8 cellular contexts compared by ENCODE assay signal in the genomic region with DNA sequence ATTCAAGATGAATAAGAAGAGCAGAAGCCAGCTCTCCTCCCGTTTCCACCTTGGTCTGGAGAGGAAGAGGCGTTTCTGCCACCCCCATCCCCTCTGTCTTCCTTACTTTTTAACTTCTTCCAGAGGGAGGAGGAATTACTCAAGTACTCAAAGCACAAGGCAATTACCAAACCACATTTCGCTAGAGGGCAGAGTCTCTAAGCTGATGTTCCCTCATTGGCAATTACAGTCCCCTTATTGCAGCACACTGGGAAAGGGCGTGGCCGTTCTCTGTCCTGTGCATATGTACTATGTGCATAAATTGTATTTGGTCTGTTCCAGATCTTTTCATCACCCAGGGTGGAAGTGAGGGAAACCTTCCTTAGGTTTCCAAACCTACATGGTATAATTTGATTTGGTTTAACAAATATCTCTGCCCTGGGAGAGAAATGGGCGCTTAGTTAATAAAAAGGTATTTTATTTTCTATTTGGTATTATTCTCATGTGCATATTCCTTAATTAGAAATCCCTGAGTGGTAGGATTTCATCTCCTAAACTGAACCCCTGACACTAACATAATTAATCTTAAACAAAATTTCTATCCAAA. TPM values are rescaled to one million over a fixed set of nuclear protein-coding genes. Genes with fewer than 3 reads are reported as not detected.
DNase-seq lines count a peak whose midpoint lies in the region; ATAC-seq, FAIRE-seq and TF ChIP-seq lines count a peak whose summit lies in the region.

No MANE protein-coding gene starts in this region.

- WGBS in pancreas, 2 donors: 24 to 34% methylated on average over 6 of the region's 6 CpGs

- peaks cover 0 to 7% (median 0%) of the 10 kb centered on the region in 4 donors for H3K27me3 ChIP-seq in pancreas

- H3K36me3 Mint-ChIP-seq in HFFc6 (ENCODE audit: low read depth): peaks cover 5% of the 10 kb centered on the region; the same call in 1 of the 2 replicates
- H3K36me3 Mint-ChIP-seq in stimulated activated effector memory CD8-positive, alpha-beta T cell treated with anti-CD3 and anti-CD28 coated beads, Interleukin-12 subunit alpha, Interleukin-12 subunit beta, amount 100 ng/mL, for 72 hours: no peaks in the 10 kb centered on the region

- peaks cover 51% of the 10 kb centered on the region for H3K4me1 Mint-ChIP-seq in HFFc6 (ENCODE audit: low read depth)
- H3K4me1 Mint-ChIP-seq in stimulated activated effector memory CD8-positive, alpha-beta T cell treated with anti-CD3 and anti-CD28 coated beads, Interleukin-12 subunit alpha, Interleukin-12 subunit beta, amount 100 ng/mL, for 72 hours: no peaks in the 10 kb centered on the region

- ATAC-seq in pancreas: peak; percentile 76 to 96 (median 88)
- no peak for ATAC-seq in stimulated activated effector memory CD8-positive, alpha-beta T cell treated with anti-CD3 and anti-CD28 coated beads, Interleukin-12 subunit alpha, Interleukin-12 subunit beta, amount 100 ng/mL, for 72 hours
- ATAC-seq in HG03520 (IDR thresholded peaks at IDR 0.05; ENCODE audit: unreplicated experiment): no peak

- intact Hi-C loops in pancreas (cut with DNase I): no loop called here

- H3K9me3 Mint-ChIP-seq in HFFc6: no peaks in the 10 kb centered on the region
- H3K9me3 Mint-ChIP-seq in stimulated activated effector memory CD8-positive, alpha-beta T cell treated with anti-CD3 and anti-CD28 coated beads, Interleukin-12 subunit alpha, Interleukin-12 subunit beta, amount 100 ng/mL, for 72 hours: no peaks in the 10 kb centered on the region

- no peak for FAIRE-seq in pancreas (lab: Jason Lieb, UNC)

- peak; percentile 73 for TF ChIP-seq CTCF in HFFc6 (IDR thresholded peaks at IDR 0.05)
- TF ChIP-seq CTCF in pancreas (IDR thresholded peaks at IDR 0.05): peak in 2 of 4 donors; percentile 15 to 39

- H3K36me3 ChIP-seq in pancreas: no peaks in the 10 kb centered on the region

- H3K4me3 ChIP-seq in pancreas: no peak overlapping the region

- H3K27ac ChIP-seq in pancreas: no peak overlapping the region

- peak; percentile 77 for DNase-seq in AG08395 (ENCODE audit: low spot score)
- peak; percentile 64 for DNase-seq in HFFc6
- peak; percentile 87 for DNase-seq in RPMI7951 (ENCODE audit: low read depth)
- peak; percentile 80 for DNase-seq in fibroblast of gingiva (ENCODE audit: low read depth)
- peak in 2 of 6 donors; percentile 18 to 55 for DNase-seq in pancreas
- DNase-seq in stimulated activated effector memory CD8-positive, alpha-beta T cell treated with anti-CD3 and anti-CD28 coated beads, Interleukin-12 subunit alpha, Interleukin-12 subunit beta, amount 100 ng/mL, for 72 hours (ENCODE audit: low spot score in 2 of 2): no peak
- no peak for DNase-seq in activated naive CD4-positive, alpha-beta T cell treated with anti-CD3 and anti-CD28 coated beads, Interleukin-2, amount 50 U/mL, for 16 hours

- H3K27ac Mint-ChIP-seq in HFFc6: peak overlapping the region; percentile 19; the same call in 1 of the 2 replicates
- no peak overlapping the region for H3K27ac Mint-ChIP-seq in stimulated activated effector memory CD8-positive, alpha-beta T cell treated with anti-CD3 and anti-CD28 coated beads, Interleukin-12 subunit alpha, Interleukin-12 subunit beta, amount 100 ng/mL, for 72 hours

- H3K4me1 ChIP-seq in pancreas: no peaks in the 10 kb centered on the region

- H3K4me3 Mint-ChIP-seq in HFFc6: no peak overlapping the region
- H3K4me3 Mint-ChIP-seq in stimulated activated effector memory CD8-positive, alpha-beta T cell treated with anti-CD3 and anti-CD28 coated beads, Interleukin-12 subunit alpha, Interleukin-12 subunit beta, amount 100 ng/mL, for 72 hours: no peak overlapping the region

- H3K9me3 ChIP-seq in pancreas: no peaks in the 10 kb centered on the region

- no peaks in the 10 kb centered on the region; the same call in 1 of the 2 replicates for H3K27me3 Mint-ChIP-seq in HFFc6 (ENCODE audit: insufficient read depth)

RNA-seq across cellular contexts. Expression of gene ALDOB, which starts 29.8 kb away (rescaled TPM):
- not detected for total RNA-seq in HFFc6 (2021; fragmentation: NEBNext Ultra II Directional; extraction: Animal tissue kit (Norgen Biotek cat#: 25700))
- not detected in 2 replicates for total RNA-seq in RPMI7951 (2014; rRNA removed; shearing (Covaris generic))
- total RNA-seq in pancreas: 100 to 1,000 TPM in 5 of 6 donors, 10 to 100 TPM in 1; 75.0 to 856 (median 264) TPM
- polyA plus RNA-seq in pancreas: 100 to 1,000 TPM; 301 to 593 TPM

Comparison
In these comparisons a context has a peak if more than half of its experiments do, and no peak if none do; other contexts are left out.
1. DNase-seq: peak in AG08395 (single experiment), HFFc6 (single experiment), RPMI7951 (single experiment) and fibroblast of gingiva (single experiment); none in stimulated activated effector memory CD8-positive, alpha-beta T cell treated with anti-CD3 and anti-CD28 coated beads, Interleukin-12 subunit alpha, Interleukin-12 subunit beta, amount 100 ng/mL, for 72 hours (0 of 2) and activated naive CD4-positive, alpha-beta T cell treated with anti-CD3 and anti-CD28 coated beads, Interleukin-2, amount 50 U/mL, for 16 hours (single experiment).
2. ATAC-seq: peak in pancreas (4 of 4); none in stimulated activated effector memory CD8-positive, alpha-beta T cell treated with anti-CD3 and anti-CD28 coated beads, Interleukin-12 subunit alpha, Interleukin-12 subunit beta, amount 100 ng/mL, for 72 hours (single experiment) and HG03520 (single experiment).
3. RNA of gene ALDOB, which starts 29.8 kb away (total RNA-seq): 75.0 to 856 TPM in pancreas; not detected in HFFc6 and not detected in RPMI7951; every median in the first group is over 10 times any median in the second.